15 cellular contexts compared by ENCODE assay signal in the genomic region with DNA sequence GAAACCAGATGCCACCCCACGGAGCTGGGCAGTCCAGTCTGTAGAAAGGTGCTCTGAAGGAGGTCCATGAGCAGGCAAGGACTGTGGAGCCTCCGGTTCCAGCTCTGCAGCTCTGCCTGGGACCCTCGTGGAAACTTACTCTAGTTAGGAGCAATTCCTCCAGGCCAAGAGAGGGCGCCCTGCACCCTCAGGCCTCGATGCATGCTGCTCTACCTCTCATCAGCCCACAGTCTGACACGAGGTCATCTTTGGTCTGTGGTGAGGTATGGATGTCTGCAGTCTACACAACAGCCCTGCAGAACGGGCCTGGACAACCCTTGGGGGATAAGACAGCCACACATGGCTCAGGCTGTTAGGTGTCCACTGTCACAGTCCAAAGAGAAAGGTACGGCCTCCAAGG. TPM values are rescaled to one million over a fixed set of nuclear protein-coding genes. Genes with fewer than 3 reads are reported as not detected.
DNase-seq lines count a peak whose midpoint lies in the region; ATAC-seq, FAIRE-seq and TF ChIP-seq lines count a peak whose summit lies in the region.
"Had no signal": no experiment of that assay in that cellular context is flagged by ENCODE, and none has a peak within 500 bp of the region (broad histone marks: within the 10 kb centered on the region; RNA-seq: fewer than 3 reads in every experiment).

No MANE protein-coding gene starts in this region.

- no peaks in the 10 kb centered on the region for H3K9me2 ChIP-seq in Loucy (replicated peaks; ENCODE audit: low read depth, low read length)

- H3K4me3 ChIP-seq in Loucy (ENCODE audit: low read length, poor library complexity, severe bottlenecking) (no peak overlapping the region), psoas muscle (no peak overlapping the region)

- no peak for FAIRE-seq in HTR-8/SVneo (lab: Jason Lieb, UNC)
- FAIRE-seq: colon, keratinocyte had no signal

- H3K79me2 ChIP-seq in Loucy (ENCODE audit: insufficient read depth, low read length) = no peaks in the 10 kb centered on the region

- no peaks in the 10 kb centered on the region for H3K4me1 ChIP-seq in Loucy (ENCODE audit: insufficient read depth, low read length, poor library complexity, severe bottlenecking)
- no peaks in the 10 kb centered on the region for H3K4me1 ChIP-seq in psoas muscle

- H3K4me3 Mint-ChIP-seq in activated CD8-positive, alpha-beta T cell treated with anti-CD3 and anti-CD28 coated beads, Interleukin-2, amount 10 ng/mL, durations not matched to agents 7 days and 5 days = no peak overlapping the region
- H3K4me3 Mint-ChIP-seq in osteocyte (ENCODE audit: unreplicated experiment) = no peak overlapping the region
- H3K4me3 Mint-ChIP-seq: activated naive CD4-positive, alpha-beta T cell treated with anti-CD3 and anti-CD28 coated beads, Interleukin-2, amount 50 U/mL, for 24 hours; naive thymus-derived CD8-positive, alpha-beta T cell had no signal

- peak; percentile 10 for DNase-seq in NCI-H82 (lab: John Stamatoyannopoulos, UW)
- DNase-seq in NCI-H82 treated with DMSO at 0.1 percent for 48 hours (lab: John Stamatoyannopoulos, UW; ENCODE audit: unreplicated experiment) = no peak
- peak; percentile 22 for DNase-seq in activated CD8-positive, alpha-beta T cell treated with anti-CD3 and anti-CD28 coated beads, Interleukin-2, amount 10 ng/mL, durations not matched to agents 7 days and 5 days
- no peak for DNase-seq in osteocyte (ENCODE audit: extremely low spot score, unreplicated experiment)
- DNase-seq in psoas muscle = no peak
- no peak for DNase-seq in pons (ENCODE audit: low spot score)
- no peak for DNase-seq in HTR-8/SVneo (ENCODE audit: insufficient read length, low spot score)
- DNase-seq: EL; naive thymus-derived CD8-positive, alpha-beta T cell; NCI-H1930; SHP77 treated with DMSO at 0.1 percent for 48 hours had no signal

- CTCF ChIA-PET in activated CD8-positive, alpha-beta T cell treated with anti-CD3 and anti-CD28 coated beads, Interleukin-2, amount 10 ng/mL, durations not matched to agents 7 days and 5 days (lab: Charles Lee) = no interaction called here

- TF ChIP-seq CTCF in Loucy (conservative IDR thresholded peaks at IDR 0.05; ENCODE audit: low read length) = peak; percentile 45
- TF ChIP-seq CTCF in osteocyte (IDR thresholded peaks at IDR 0.05) = peak; percentile 8
- no peak for TF ChIP-seq CTCF in psoas muscle (IDR thresholded peaks at IDR 0.05)

- no peak overlapping the region for H3K4me2 ChIP-seq in Loucy (ENCODE audit: low read depth, low read length, poor library complexity, severe bottlenecking)

- intact Hi-C loops in psoas muscle (cut with DNase I) = no loop called here

- H3K27ac Mint-ChIP-seq in activated CD8-positive, alpha-beta T cell treated with anti-CD3 and anti-CD28 coated beads, Interleukin-2, amount 10 ng/mL, durations not matched to agents 7 days and 5 days = no peak overlapping the region
- no peak overlapping the region for H3K27ac Mint-ChIP-seq in osteocyte (ENCODE audit: unreplicated experiment)
- H3K27ac Mint-ChIP-seq: activated naive CD4-positive, alpha-beta T cell treated with anti-CD3 and anti-CD28 coated beads, Interleukin-2, amount 50 U/mL, for 24 hours; naive thymus-derived CD8-positive, alpha-beta T cell had no signal

- no peaks in the 10 kb centered on the region for H3K9me3 Mint-ChIP-seq in activated CD8-positive, alpha-beta T cell treated with anti-CD3 and anti-CD28 coated beads, Interleukin-2, amount 10 ng/mL, durations not matched to agents 7 days and 5 days (ENCODE audit: insufficient read depth)
- H3K9me3 Mint-ChIP-seq in osteocyte (ENCODE audit: unreplicated experiment) = no peaks in the 10 kb centered on the region
- H3K9me3 Mint-ChIP-seq: activated naive CD4-positive, alpha-beta T cell treated with anti-CD3 and anti-CD28 coated beads, Interleukin-2, amount 50 U/mL, for 24 hours; naive thymus-derived CD8-positive, alpha-beta T cell had no signal

- H3K27ac ChIP-seq in psoas muscle = no peak overlapping the region

- no peak overlapping the region for H2AFZ ChIP-seq in Loucy (ENCODE audit: low read length)

- no peaks in the 10 kb centered on the region for H3K4me1 Mint-ChIP-seq in activated CD8-positive, alpha-beta T cell treated with anti-CD3 and anti-CD28 coated beads, Interleukin-2, amount 10 ng/mL, durations not matched to agents 7 days and 5 days (ENCODE audit: low read depth)
- peaks cover 8% of the 10 kb centered on the region for H3K4me1 Mint-ChIP-seq in osteocyte (ENCODE audit: unreplicated experiment)
- H3K4me1 Mint-ChIP-seq: activated naive CD4-positive, alpha-beta T cell treated with anti-CD3 and anti-CD28 coated beads, Interleukin-2, amount 50 U/mL, for 24 hours had no signal

- ATAC-seq in activated CD8-positive, alpha-beta T cell treated with anti-CD3 and anti-CD28 coated beads, Interleukin-2, amount 10 ng/mL, durations not matched to agents 7 days and 5 days = no peak
- ATAC-seq in psoas muscle = no peak
- ATAC-seq: naive thymus-derived CD8-positive, alpha-beta T cell had no signal

- WGBS in psoas muscle, 3 donors = 78 to 81% (median 79%) methylated on average over 8 of the region's 8 CpGs

- H4K20me1 ChIP-seq in Loucy (ENCODE audit: insufficient read depth, low read length, poor library complexity, severe bottlenecking) = no peaks in the 10 kb centered on the region

- H3K36me3 Mint-ChIP-seq in activated CD8-positive, alpha-beta T cell treated with anti-CD3 and anti-CD28 coated beads, Interleukin-2, amount 10 ng/mL, durations not matched to agents 7 days and 5 days (ENCODE audit: low read depth) = no peaks in the 10 kb centered on the region
- peaks cover 35% of the 10 kb centered on the region for H3K36me3 Mint-ChIP-seq in osteocyte (ENCODE audit: unreplicated experiment)
- H3K36me3 Mint-ChIP-seq: activated naive CD4-positive, alpha-beta T cell treated with anti-CD3 and anti-CD28 coated beads, Interleukin-2, amount 50 U/mL, for 24 hours; naive thymus-derived CD8-positive, alpha-beta T cell had no signal

- H3K36me3 ChIP-seq in Loucy (ENCODE audit: insufficient read depth, low read length) (no peaks in the 10 kb centered on the region), psoas muscle (ENCODE audit: insufficient read depth in 1 of 2, low read depth in 1 of 2) (no peaks in the 10 kb centered on the region)

- no peaks in the 10 kb centered on the region for H3K27me3 ChIP-seq in Loucy (ENCODE audit: insufficient read depth, low read length, poor library complexity, severe bottlenecking)
- H3K27me3 ChIP-seq in psoas muscle (ENCODE audit: insufficient read depth in 3 of 3, low read length in 2 of 3) = peaks cover 0 to 2% (median 0%) of the 10 kb centered on the region in 3 donors

- H3K9ac ChIP-seq in Loucy (ENCODE audit: low read depth, low read length, poor library complexity, severe bottlenecking) = no peak overlapping the region

- POLR2A ChIA-PET in activated CD8-positive, alpha-beta T cell treated with anti-CD3 and anti-CD28 coated beads, Interleukin-2, amount 10 ng/mL, durations not matched to agents 7 days and 5 days (lab: Charles Lee) = interaction anchor here (0.6 kb wide), 1 partner anchor 38 kb away, joined by 3 read pairs; no protein-coding TSS in a partner anchor

- no peaks in the 10 kb centered on the region for H3F3A ChIP-seq in Loucy (ENCODE audit: low read depth)

- H3K27me3 Mint-ChIP-seq in activated CD8-positive, alpha-beta T cell treated with anti-CD3 and anti-CD28 coated beads, Interleukin-2, amount 10 ng/mL, durations not matched to agents 7 days and 5 days (ENCODE audit: low read depth) = no peaks in the 10 kb centered on the region
- H3K27me3 Mint-ChIP-seq in osteocyte (ENCODE audit: unreplicated experiment) = no peaks in the 10 kb centered on the region
- H3K27me3 Mint-ChIP-seq: activated naive CD4-positive, alpha-beta T cell treated with anti-CD3 and anti-CD28 coated beads, Interleukin-2, amount 50 U/mL, for 24 hours had no signal

- H3K9me3 ChIP-seq in Loucy (ENCODE audit: insufficient read depth, low read depth, low read length) = no peaks in the 10 kb centered on the region
- no peaks in the 10 kb centered on the region for H3K9me3 ChIP-seq in psoas muscle

RNA-seq across cellular contexts. Expression of a gene that starts 50.6 kb away (rescaled TPM):
- total RNA-seq in activated CD8-positive, alpha-beta T cell treated with anti-CD3 and anti-CD28 coated beads, Interleukin-2, amount 10 ng/mL, durations not matched to agents 7 days and 5 days = 10 to 100 TPM; 12.0 to 12.8 TPM
- 47.5 and 48.0 TPM in 2 replicates for total RNA-seq in osteocyte
- total RNA-seq in psoas muscle = 10 to 100 TPM in 1 of 4 donors, 1 to 10 TPM in 3; 7.4 to 12.3 (median 8.6) TPM
- 10 to 100 TPM in 1 of 3 donors, 1 to 10 TPM in 2; 5.3 to 10.5 (median 8.6) TPM for polyA plus RNA-seq in psoas muscle

Comparison
In these comparisons a context has a peak if more than half of its experiments do, and no peak if none do; other contexts are left out.
1. DNase-seq: peak in NCI-H82 (single experiment) and activated CD8-positive, alpha-beta T cell treated with anti-CD3 and anti-CD28 coated beads, Interleukin-2, amount 10 ng/mL, durations not matched to agents 7 days and 5 days (single experiment); none in NCI-H82 treated with DMSO at 0.1 percent for 48 hours (single experiment), osteocyte (single experiment), psoas muscle (0 of 2), pons (single experiment) and HTR-8/SVneo (single experiment).